ENCODE assay signal across 10 cellular contexts in genomic region chr1:24881034-24881433, GRCh38. TPM values are rescaled to one million over a fixed set of nuclear protein-coding genes. Genes with fewer than 3 reads are reported as not detected.
"Had no signal": no experiment of that assay in that cellular context is flagged by ENCODE, and none has a peak within 500 bp of the region (broad histone marks: within the 10 kb centered on the region; RNA-seq: fewer than 3 reads in every experiment).

No MANE protein-coding gene starts in this region.

- H2AFZ ChIP-seq: GM23248 had no signal

- DNase-seq: GM23248, GOT3, HFFc6, Karpas-422, KBM-7 had no signal

- FAIRE-seq: H54 had no signal

- H3K4me3 Mint-ChIP-seq: HFFc6 had no signal

- ATAC-seq: HCT116 had no signal

- H3K27ac Mint-ChIP-seq: HFFc6 had no signal

- H3K4me1 ChIP-seq: HAP-1 had no signal

- H3K36me3 ChIP-seq: HAP-1 had no signal

- H3K27ac ChIP-seq: GM23248, HL-60, KMS-11 had no signal

- H3K4me2 ChIP-seq: KMS-11 had no signal

- H3K4me3 ChIP-seq: GM23248, HAP-1 had no signal

- H3K9me3 ChIP-seq: HAP-1 had no signal

- H3K9me3 Mint-ChIP-seq: HFFc6 had no signal

- H3K9ac ChIP-seq: GM23248, KMS-11 had no signal

RNA-seq across cellular contexts. Expression of gene RUNX3, which starts 49.0 kb away (rescaled TPM):
- total RNA-seq: HFFc6 had no signal
